In the genomic region with DNA sequence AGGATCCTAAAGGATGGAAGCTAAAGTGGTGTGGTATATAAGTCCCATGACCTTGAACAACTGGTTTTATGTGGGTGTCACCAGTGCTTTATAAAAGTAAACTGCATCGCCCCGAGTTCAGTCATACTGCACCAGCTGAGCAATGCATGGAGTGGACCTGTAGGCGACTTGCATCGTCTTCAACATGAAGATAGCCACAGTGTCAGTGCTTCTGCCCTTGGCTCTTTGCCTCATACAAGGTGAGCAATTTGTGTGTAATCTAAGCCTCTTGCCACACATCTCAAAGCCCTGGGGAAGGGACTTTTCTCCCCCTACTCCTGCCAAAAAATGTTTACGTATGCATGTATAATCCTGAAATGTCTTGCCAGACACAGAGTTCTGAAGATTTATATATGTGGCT, we compare ENCODE assay signal across 21 cellular contexts. TPM values are rescaled to one million over a fixed set of nuclear protein-coding genes. Genes with fewer than 3 reads are reported as not detected.
DNase-seq lines count a peak whose midpoint lies in the region; ATAC-seq, FAIRE-seq and TF ChIP-seq lines count a peak whose summit lies in the region.
"Had no signal": no experiment of that assay in that cellular context is flagged by ENCODE, and none has a peak within 500 bp of the region (broad histone marks: within the 10 kb centered on the region; RNA-seq: fewer than 3 reads in every experiment).

TSS of gene SPINK5 (plus strand) at position 120 of the 400 bp plus-strand sequence. CDS start at position 185, 65 bp downstream.

- FAIRE-seq in bronchial epithelial cell (lab: Jason Lieb, UNC) = peak; percentile 62
- FAIRE-seq: H54 had no signal

- H3K9me3 ChIP-seq in PC-3 (ENCODE audit: low read length) = no peaks in the 10 kb centered on the region
- H3K9me3 ChIP-seq: SK-N-SH had no signal

- H3K27ac Mint-ChIP-seq in type B pancreatic cell = no peak within 1 kb of the TSS
- H3K27ac Mint-ChIP-seq: B cell; CD4-positive, CD25-positive, alpha-beta regulatory T cell; HFFc6 had no signal

- peaks cover 3% of the 10 kb centered on the region; the same call in 1 of the 2 replicates for H3K4me1 ChIP-seq in PC-3 (ENCODE audit: insufficient read depth, low read length)

- no peaks in the 10 kb centered on the region for H3F3A ChIP-seq in PC-3 (ENCODE audit: low read length, unreplicated experiment)

- no peaks in the 10 kb centered on the region for H3K79me2 ChIP-seq in PC-3 (ENCODE audit: low read length)

- H3K4me1 Mint-ChIP-seq in type B pancreatic cell (ENCODE audit: unreplicated experiment) = no peaks in the 10 kb centered on the region
- H3K4me1 Mint-ChIP-seq: B cell; CD4-positive, CD25-positive, alpha-beta regulatory T cell had no signal

- CTCF ChIA-PET in PC-3 (lab: Charles Lee) = no interaction called here

- no TSS peak for BruUV-seq in PC-3 (replicated peaks; lab: Mats Ljungman, UMichigan)

- H3K36me3 Mint-ChIP-seq in type B pancreatic cell = no peaks in the 10 kb centered on the region
- H3K36me3 Mint-ChIP-seq: CD4-positive, CD25-positive, alpha-beta regulatory T cell had no signal

- TF ChIP-seq CTCF in PC-3 (conservative IDR thresholded peaks at IDR 0.05; ENCODE audit: low read depth, low read length) (no peak), bronchial epithelial cell (IDR thresholded peaks at IDR 0.05; ENCODE audit: insufficient read depth, low read length, severe bottlenecking) (no peak), type B pancreatic cell (conservative IDR thresholded peaks at IDR 0.05) (no peak)

- H3K9me3 Mint-ChIP-seq in type B pancreatic cell = no peaks in the 10 kb centered on the region

- no peaks in the 10 kb centered on the region for H3K36me3 ChIP-seq in PC-3 (ENCODE audit: low read depth, low read length)
- H3K36me3 ChIP-seq in bronchial epithelial cell (ENCODE audit: control insufficient read depth, insufficient read depth, low read length) = no peaks in the 10 kb centered on the region

- H2AFZ ChIP-seq in PC-3 (ENCODE audit: low read length) = no peak within 1 kb of the TSS

- H3K27ac ChIP-seq in PC-3 (ENCODE audit: low read length) = no peak within 1 kb of the TSS

- no peak within 1 kb of the TSS for H3K4me2 ChIP-seq in PC-3 (ENCODE audit: low read length)
- H3K4me2 ChIP-seq: SK-N-SH had no signal

- POLR2A ChIA-PET in PC-3 (lab: Charles Lee; ENCODE audit: unreplicated experiment) = no interaction called here

- no peaks in the 10 kb centered on the region for H3K27me3 ChIP-seq in PC-3 (ENCODE audit: low read length)
- no peaks in the 10 kb centered on the region for H3K27me3 ChIP-seq in bronchial epithelial cell (ENCODE audit: control insufficient read depth, insufficient read depth, low read length)

- DNase-seq in PC-3 = peak; percentile 20
- DNase-seq in bronchial epithelial cell (ENCODE audit: low read depth) = peak; percentile 90
- no peak for DNase-seq in left colon
- DNase-seq in type B pancreatic cell (ENCODE audit: extremely low spot score, unreplicated experiment) = no peak
- no peak for DNase-seq in NCI-H345 (lab: John Stamatoyannopoulos, UW)
- DNase-seq: CD4-positive, CD25-positive, alpha-beta regulatory T cell; EL; HFFc6; KBM-7; NCI-H1048; NCI-H1436 treated with DMSO at 0.1 percent for 48 hours; NCI-H2029 treated with DMSO at 0.1 percent for 48 hours; NCI-H226; NCI-H526 treated with DMSO at 0.1 percent for 48 hours; SHP77; SK-N-SH had no signal

- no peak within 1 kb of the TSS for H3K4me3 ChIP-seq in PC-3 (ENCODE audit: low read length)
- H3K4me3 ChIP-seq in bronchial epithelial cell (ENCODE audit: low read depth, low read length) = no peak within 1 kb of the TSS

- no peaks in the 10 kb centered on the region for H3K9me2 ChIP-seq in PC-3 (replicated peaks; ENCODE audit: low read length)
- H3K9me2 ChIP-seq: SK-N-SH had no signal

- no peak within 1 kb of the TSS for H3K4me3 Mint-ChIP-seq in type B pancreatic cell
- H3K4me3 Mint-ChIP-seq: B cell; CD4-positive, CD25-positive, alpha-beta regulatory T cell; HFFc6 had no signal

- intact Hi-C loops in PC-3 (cut with micrococcal nuclease) = no loop called here
- intact Hi-C loops in left colon (cut with DNase I, micrococcal nuclease) = no loop called here

- no peaks in the 10 kb centered on the region for H3K27me3 Mint-ChIP-seq in type B pancreatic cell
- H3K27me3 Mint-ChIP-seq: B cell; CD4-positive, CD25-positive, alpha-beta regulatory T cell had no signal

- no peak for ATAC-seq in PC-3
- no peak for ATAC-seq in left colon
- ATAC-seq in HG02763 (IDR thresholded peaks at IDR 0.05; ENCODE audit: unreplicated experiment) = no peak
- ATAC-seq in GM21576 (IDR thresholded peaks at IDR 0.05; ENCODE audit: unreplicated experiment) = no peak
- ATAC-seq: Panc1 had no signal

- H3K9ac ChIP-seq in PC-3 (ENCODE audit: low read length) = no peak within 1 kb of the TSS
- H3K9ac ChIP-seq: SK-N-SH had no signal

- H4K20me1 ChIP-seq in PC-3 (ENCODE audit: low read length) = no peaks in the 10 kb centered on the region

RNA-seq across cellular contexts. Expression of gene SPINK5, which starts in this region (rescaled TPM):
- not detected in 2 replicates for total RNA-seq in PC-3 (2014; rRNA removed)
- 8.4 and 151 TPM in 2 replicates for total RNA-seq in bronchial epithelial cell
- 10 to 100 TPM; 12.8 to 32.6 TPM for total RNA-seq in left colon
- 14.1 and 26.0 TPM in 2 replicates for total RNA-seq in type B pancreatic cell (ENCODE audit: low replicate concordance)
- total RNA-seq: B cell; CD4-positive, CD25-positive, alpha-beta regulatory T cell; HFFc6 had no signal

Comparison
In these comparisons a context has a peak if more than half of its experiments do, and no peak if none do; other contexts are left out.
1. Peak in DNase-seq in PC-3; RNA of the gene not detected or under 1 TPM.